In the genomic region with DNA sequence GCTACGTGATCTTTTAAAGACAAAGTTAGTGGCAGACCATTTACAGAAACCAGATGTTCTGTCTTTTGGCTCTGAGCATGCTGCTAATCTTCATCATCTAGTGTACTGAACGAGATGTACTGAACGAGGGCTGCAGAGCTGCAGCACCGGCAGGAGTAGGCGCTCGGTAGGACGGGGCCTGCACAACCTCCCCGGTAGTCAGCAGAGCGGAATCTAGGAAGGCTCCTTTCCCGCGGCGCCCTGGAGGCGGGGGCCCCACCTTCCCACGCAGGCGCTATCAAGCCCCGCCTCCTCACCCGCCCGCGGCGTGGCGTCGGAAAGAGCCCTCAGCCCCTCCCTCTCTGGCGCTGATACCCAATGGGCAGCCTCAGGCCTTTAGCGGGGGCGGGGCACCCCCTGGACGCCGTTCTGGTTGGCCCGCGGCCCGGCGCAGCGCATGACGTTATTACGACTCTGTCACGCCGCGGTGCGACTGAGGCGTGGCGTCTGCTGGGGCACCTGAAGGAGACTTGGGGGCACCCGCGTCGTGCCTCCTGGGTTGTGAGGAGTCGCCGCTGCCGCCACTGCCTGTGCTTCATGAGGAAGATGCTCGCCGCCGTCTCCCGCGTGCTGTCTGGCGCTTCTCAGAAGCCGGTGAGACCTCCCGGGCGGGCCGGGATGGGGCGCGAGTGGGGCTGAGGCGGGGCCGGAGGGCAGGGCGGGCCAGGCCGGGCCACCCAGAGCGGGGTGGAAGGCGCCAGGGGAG, we compare ENCODE assay signal across 8 cellular contexts.
DNase-seq lines count a peak whose midpoint lies in the region; ATAC-seq lines count a peak whose summit lies in the region.

A gene (plus strand): TSS at position 466 of the 745 bp plus-strand sequence. CDS start 111 bp downstream, at position 577.

- peak; percentile 98 for ATAC-seq in GM19023 (IDR thresholded peaks at IDR 0.05; ENCODE audit: unreplicated experiment)
- ATAC-seq in HG03280 (IDR thresholded peaks at IDR 0.05; ENCODE audit: unreplicated experiment): peak; percentile 99

- DNase-seq in AG08396 (ENCODE audit: low spot score) (peak; percentile 92), NCI-H345 treated with DMSO at 0.1 percent for 48 hours (lab: John Stamatoyannopoulos, UW; ENCODE audit: unreplicated experiment) (peak; percentile 85), inferior parietal cortex (ENCODE audit: extremely low spot score) (peak; percentile 90)
- DNase-seq in activated CD4-positive, CD25-positive, alpha-beta regulatory T cell (lab: John Stamatoyannopoulos, UW): peak; percentile 79 to 87 (median 80)
- peak; percentile 91 for DNase-seq in central memory CD4-positive, alpha-beta T cell
- peak; percentile 79 to 84 for DNase-seq in stimulated activated CD4-positive, alpha-beta T cell treated with anti-CD3 and anti-CD28 coated beads, Interleukin-12 subunit alpha, Interleukin-12 subunit beta, amount 100 ng/mL, for 24 hours (ENCODE audit: low read depth in 2 of 2)

Comparison
In these comparisons a context has a peak if more than half of its experiments do, and no peak if none do; other contexts are left out.
1. Peak in every context shown above with its lines: DNase-seq and ATAC-seq.